20 cellular contexts compared by ENCODE assay signal in genomic region chr9:126671381-126671831, GRCh38. TPM values are rescaled to one million over a fixed set of nuclear protein-coding genes. Genes with fewer than 3 reads are reported as not detected.
A peak's percentile ranks its signal among the peaks of the same experiment; 100 is the strongest.
DNase-seq lines count a peak whose midpoint lies in the region; ATAC-seq and TF ChIP-seq lines count a peak whose summit lies in the region.
"Had no signal": no experiment of that assay in that cellular context is flagged by ENCODE, and none has a peak within 500 bp of the region (broad histone marks: within the 10 kb centered on the region; RNA-seq: fewer than 3 reads in every experiment).

No MANE protein-coding gene starts in this region.

- no peak overlapping the region for H3K27ac ChIP-seq in neural progenitor cell
- H3K27ac ChIP-seq in body of pancreas: no peak overlapping the region
- no peak overlapping the region for H3K27ac ChIP-seq in smooth muscle cell (ENCODE audit: low read depth)
- H3K27ac ChIP-seq: GM23248, RWPE1 had no signal

- H3K27me3 ChIP-seq in neural progenitor cell (peaks cover 100% of the 10 kb centered on the region), body of pancreas (peaks cover 0 to 15% of the 10 kb centered on the region in 2 donors), smooth muscle cell (ENCODE audit: low read depth) (peaks cover 73% of the 10 kb centered on the region)

- H3K9me3 Mint-ChIP-seq in neural progenitor cell: no peaks in the 10 kb centered on the region
- H3K9me3 Mint-ChIP-seq: T-helper 1 cell treated with Interleukin-12 subunit alpha and Interleukin-12 subunit beta and Interleukin-4 antibody, amounts not matched to agents 30 μg/mL and 1 μg/mL, for 36 hours had no signal

- peaks cover 42% of the 10 kb centered on the region for H3K4me1 Mint-ChIP-seq in neural progenitor cell

- H3K4me2 ChIP-seq in neural progenitor cell (peak overlapping the region; percentile 63), smooth muscle cell (no peak overlapping the region)

- H2AFZ ChIP-seq in neural progenitor cell (replicated peaks) (no peak overlapping the region), smooth muscle cell (ENCODE audit: low read depth) (no peak overlapping the region)
- H2AFZ ChIP-seq: GM23248 had no signal

- no peak for ATAC-seq in body of pancreas
- ATAC-seq: naive thymus-derived CD4-positive, alpha-beta T cell; stimulated activated naive CD8-positive, alpha-beta T cell treated with anti-CD3 and anti-CD28 coated beads, Interleukin-15, Interleukin-2, amounts not matched to agents 100 U/mL and 50 U/mL, for 24 hours had no signal

- H3K36me3 Mint-ChIP-seq in neural progenitor cell: no peaks in the 10 kb centered on the region

- TF ChIP-seq POLR2A in body of pancreas (IDR thresholded peaks at IDR 0.05): no peak

- 28 to 48% methylated on average over 13 to 20 of the region's 20 CpGs for WGBS in body of pancreas, 2 donors
- 43% methylated on average over 19 of the region's 20 CpGs for WGBS in smooth muscle cell (ENCODE audit: low lambda C conversion rate)

- H3K4me1 ChIP-seq in neural progenitor cell (peaks cover 45% of the 10 kb centered on the region), body of pancreas (no peaks in the 10 kb centered on the region), smooth muscle cell (ENCODE audit: low read depth) (peaks cover 28% of the 10 kb centered on the region)

- H3K4me3 ChIP-seq in fibroblast of villous mesenchyme (ENCODE audit: low read depth, low read length): no peak overlapping the region
- peak overlapping the region; percentile 6 for H3K4me3 ChIP-seq in neural progenitor cell
- H3K4me3 ChIP-seq in body of pancreas: no peak overlapping the region
- no peak overlapping the region for H3K4me3 ChIP-seq in smooth muscle cell
- H3K4me3 ChIP-seq: GM23248, lung had no signal

- intact Hi-C loops in body of pancreas (cut with DNase I): no loop called here

- H4K20me1 ChIP-seq in neural progenitor cell (ENCODE audit: low read depth) (peaks cover 57% of the 10 kb centered on the region), smooth muscle cell (ENCODE audit: low read depth) (no peaks in the 10 kb centered on the region)

- H3K9ac ChIP-seq in neural progenitor cell (no peak overlapping the region), smooth muscle cell (ENCODE audit: low read depth) (no peak overlapping the region)
- H3K9ac ChIP-seq: GM23248 had no signal

- no peaks in the 10 kb centered on the region for H3K9me3 ChIP-seq in neural progenitor cell (ENCODE audit: low read depth)
- no peaks in the 10 kb centered on the region for H3K9me3 ChIP-seq in body of pancreas
- no peaks in the 10 kb centered on the region for H3K9me3 ChIP-seq in smooth muscle cell (replicated peaks; ENCODE audit: low read depth)

- no peaks in the 10 kb centered on the region for H3K79me2 ChIP-seq in neural progenitor cell (ENCODE audit: low read depth)
- no peaks in the 10 kb centered on the region for H3K79me2 ChIP-seq in smooth muscle cell (ENCODE audit: low read depth)

- H3K27me3 Mint-ChIP-seq in neural progenitor cell (ENCODE audit: insufficient read depth, low read depth): peaks cover 31% of the 10 kb centered on the region

- H3F3A ChIP-seq in neural progenitor cell (ENCODE audit: low read depth) (peaks cover 57% of the 10 kb centered on the region), smooth muscle cell (ENCODE audit: low read depth) (no peaks in the 10 kb centered on the region)

- H3K27ac Mint-ChIP-seq in neural progenitor cell: peak overlapping the region; percentile 57
- H3K27ac Mint-ChIP-seq: naive thymus-derived CD4-positive, alpha-beta T cell; T-helper 1 cell treated with Interleukin-12 subunit alpha and Interleukin-12 subunit beta and Interleukin-4 antibody, amounts not matched to agents 30 μg/mL and 1 μg/mL, for 36 hours had no signal

- no peaks in the 10 kb centered on the region for H3K36me3 ChIP-seq in neural progenitor cell
- H3K36me3 ChIP-seq in body of pancreas (replicated peaks in 1 of 2; ENCODE audit: insufficient read depth in 1 of 2, low read depth in 2 of 2): no peaks in the 10 kb centered on the region
- no peaks in the 10 kb centered on the region for H3K36me3 ChIP-seq in smooth muscle cell (ENCODE audit: low read depth)

- TF ChIP-seq CTCF in fibroblast of villous mesenchyme (IDR thresholded peaks at IDR 0.05; ENCODE audit: insufficient read depth, low read depth, low read length) (no peak), neural progenitor cell (IDR thresholded peaks at IDR 0.05) (no peak), body of pancreas (IDR thresholded peaks at IDR 0.05) (no peak), smooth muscle cell (IDR thresholded peaks at IDR 0.05; ENCODE audit: borderline replicate concordance, insufficient read depth, poor library complexity, severe bottlenecking) (no peak)

- DNase-seq in NCI-H1105 treated with DMSO at 0.1 percent for 48 hours (lab: John Stamatoyannopoulos, UW) (peak; percentile 56), NCI-H1105 (lab: John Stamatoyannopoulos, UW) (no peak), NCI-H524 (lab: John Stamatoyannopoulos, UW) (peak; percentile 42 to 61), fibroblast of villous mesenchyme (ENCODE audit: low read depth) (peak; percentile 17), neural progenitor cell (ENCODE audit: low spot score) (peak; percentile 83), body of pancreas (no peak), GDM1 (lab: John Stamatoyannopoulos, UW) (no peak), smooth muscle cell (lab: John Stamatoyannopoulos, UW; ENCODE audit: unreplicated experiment) (no peak)
- DNase-seq: activated effector memory CD4-positive, alpha-beta T cell treated with anti-CD3 and anti-CD28 coated beads, Interleukin-2, amount 50 U/mL, for 16 hours; amniotic stem cell; C1 segment of cervical spinal cord; cerebellar nuclear complex; GM23248; naive thymus-derived CD4-positive, alpha-beta T cell; NCI-H1694 treated with DMSO at 0.1 percent for 48 hours; stimulated activated naive CD8-positive, alpha-beta T cell treated with anti-CD3 and anti-CD28 coated beads, Interleukin-15, Interleukin-2, amounts not matched to agents 100 U/mL and 50 U/mL, for 24 hours had no signal

- H3K4me3 Mint-ChIP-seq in neural progenitor cell: peak overlapping the region; percentile 30
- H3K4me3 Mint-ChIP-seq: naive thymus-derived CD4-positive, alpha-beta T cell; T-helper 1 cell treated with Interleukin-12 subunit alpha and Interleukin-12 subunit beta and Interleukin-4 antibody, amounts not matched to agents 30 μg/mL and 1 μg/mL, for 36 hours had no signal

RNA-seq across cellular contexts. Expression of gene LMX1B, which starts 57.7 kb away (rescaled TPM):
- total RNA-seq in fibroblast of villous mesenchyme (not detected in 2 replicates), neural progenitor cell (ENCODE audit: low replicate concordance) (0.19 and 0.50 TPM in 2 replicates), body of pancreas (under 1 TPM in 1 of 2 donors, not detected in 1; 0.26 TPM), smooth muscle cell (not detected in 2 replicates)
- not detected in 2 replicates for polyA plus RNA-seq in smooth muscle cell
- total RNA-seq: GM23248; naive thymus-derived CD4-positive, alpha-beta T cell; ureter had no signal
- polyA plus RNA-seq: GM23248; naive thymus-derived CD4-positive, alpha-beta T cell had no signal

Comparison
In these comparisons a context has a peak if more than half of its experiments do, and no peak if none do; other contexts are left out.
1. DNase-seq: peak in NCI-H1105 treated with DMSO at 0.1 percent for 48 hours (single experiment), NCI-H524 (2 of 2), fibroblast of villous mesenchyme (single experiment) and neural progenitor cell (single experiment); none in NCI-H1105 (single experiment), body of pancreas (0 of 4), GDM1 (single experiment) and smooth muscle cell (single experiment).